8 cellular contexts compared by ENCODE assay signal in the genomic region with DNA sequence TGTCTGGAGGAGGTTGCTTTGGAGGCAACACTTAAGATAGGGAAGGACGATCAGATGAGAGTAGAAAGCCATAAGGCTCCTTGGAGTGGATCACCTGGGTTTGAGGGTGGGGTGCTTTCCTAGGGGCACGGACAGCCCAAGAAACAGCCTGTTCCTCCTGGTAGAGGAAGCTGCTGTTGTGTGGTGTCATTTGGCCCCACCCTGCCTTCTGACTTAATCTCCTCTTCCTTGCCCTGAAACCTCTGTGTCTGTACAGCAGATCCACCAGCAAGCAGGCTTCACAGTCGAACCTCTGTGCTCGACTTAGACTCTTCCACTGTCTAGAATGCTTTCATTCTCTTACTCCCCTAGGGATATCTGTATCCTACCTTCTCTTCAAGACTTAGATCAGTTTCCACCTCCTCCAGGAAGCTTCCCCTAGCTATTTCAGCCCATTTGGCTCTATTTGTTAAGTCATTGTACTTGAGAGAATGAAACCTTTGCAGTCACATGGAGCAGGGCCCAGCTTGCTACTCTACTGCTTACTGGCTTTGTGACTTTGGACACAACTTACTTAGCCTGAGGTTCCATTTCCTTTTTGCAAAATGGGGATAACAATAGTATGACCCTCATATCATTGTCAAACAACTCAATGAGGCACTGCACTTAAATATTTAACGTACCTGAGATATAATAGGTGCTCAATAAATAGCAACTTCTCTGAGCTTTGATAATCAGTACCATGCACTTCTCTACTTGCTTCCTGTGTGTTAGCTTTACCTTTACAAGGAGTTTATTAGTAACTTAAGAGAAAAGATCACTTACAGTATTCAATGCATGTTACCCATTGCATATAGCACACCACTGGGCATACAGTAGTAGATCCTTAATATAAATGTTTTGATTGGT. TPM values are rescaled to one million over a fixed set of nuclear protein-coding genes. Genes with fewer than 3 reads are reported as not detected.
DNase-seq lines count a peak whose midpoint lies in the region; ATAC-seq, FAIRE-seq and TF ChIP-seq lines count a peak whose summit lies in the region.

No MANE protein-coding gene starts in this region.

- FAIRE-seq in frontal cortex (lab: Jason Lieb, UNC): no peak

- WGBS in tibial nerve, 2 donors: 67 to 77% methylated on average over 5 of the region's 5 CpGs

- H3K9me3 ChIP-seq in left ventricle myocardium inferior (replicated peaks): no peaks in the 10 kb centered on the region
- H3K9me3 ChIP-seq in tibial nerve: no peaks in the 10 kb centered on the region

- H3K27me3 ChIP-seq in left ventricle myocardium inferior (ENCODE audit: low read depth): no peaks in the 10 kb centered on the region
- no peaks in the 10 kb centered on the region for H3K27me3 ChIP-seq in tibial nerve

- H3K27ac ChIP-seq in left ventricle myocardium inferior (replicated peaks) (peak overlapping the region; percentile 96), tibial nerve (peak overlapping the region; percentile 87 to 100 (median 90))

- H3K36me3 ChIP-seq in left ventricle myocardium inferior (no peaks in the 10 kb centered on the region), tibial nerve (no peaks in the 10 kb centered on the region)

- H3K4me1 ChIP-seq in left ventricle myocardium inferior (peaks cover 84% of the 10 kb centered on the region), tibial nerve (peaks cover 0 to 23% (median 3%) of the 10 kb centered on the region in 4 donors)

- TF ChIP-seq POLR2A in tibial nerve (IDR thresholded peaks at IDR 0.05): no peak

- ATAC-seq in Right ventricle myocardium inferior: no peak

- H3K4me3 ChIP-seq in left ventricle myocardium inferior (peak overlapping the region; percentile 78), tibial nerve (peak overlapping the region in 1 of 4 donors; percentile 80)

- peak; percentile 54 for DNase-seq in Right ventricle myocardium inferior (ENCODE audit: missing footprints)
- DNase-seq in cardiac septum (ENCODE audit: low spot score): no peak
- DNase-seq in activated T-cell treated with anti-CD3 and anti-CD28 coated beads, Interleukin-2, amount 50 U/mL, for 1 hour: peak; percentile 54
- no peak for DNase-seq in left ventricle myocardium inferior
- peak in 1 of 2 donors; percentile 40 for DNase-seq in tibial nerve (ENCODE audit: low spot score in 2 of 2)
- no peak for DNase-seq in HPDE6-E6E7 (ENCODE audit: extremely low spot score)
- DNase-seq in frontal cortex (ENCODE audit: low spot score in 2 of 2): no peak
- DNase-seq in amniotic stem cell (lab: John Stamatoyannopoulos, UW): no peak

- no peak for TF ChIP-seq CTCF in left ventricle myocardium inferior (IDR thresholded peaks at IDR 0.05; ENCODE audit: borderline replicate concordance)
- no peak for TF ChIP-seq CTCF in tibial nerve (IDR thresholded peaks at IDR 0.05)

- TF ChIP-seq EP300 in tibial nerve (IDR thresholded peaks at IDR 0.05): peak in 1 of 2 donors; percentile 37

- intact Hi-C loops in Right ventricle myocardium inferior (cut with DNase I) (loop anchor here (10.0 kb wide), 1 partner anchor 292 kb away; no protein-coding TSS in a partner anchor), cardiac septum (cut with DNase I) (loop anchor here (5.0 kb wide), 1 partner anchor 295 kb away; no protein-coding TSS in a partner anchor), left ventricle myocardium inferior (cut with micrococcal nuclease) (no loop called here)

RNA-seq across cellular contexts. Expression of gene MXI1, which starts 5.0 kb away (rescaled TPM):
- 69.1 TPM for total RNA-seq in Right ventricle myocardium inferior
- 59.2 TPM for total RNA-seq in cardiac septum
- 60.0 TPM for total RNA-seq in left ventricle myocardium inferior
- 100 to 1,000 TPM; 103 to 131 (median 123) TPM for total RNA-seq in tibial nerve
- total RNA-seq in frontal cortex: 60.3 TPM

Comparison
In these comparisons a context has a peak if more than half of its experiments do, and no peak if none do; other contexts are left out.
1. DNase-seq: peak in Right ventricle myocardium inferior (single experiment) and activated T-cell treated with anti-CD3 and anti-CD28 coated beads, Interleukin-2, amount 50 U/mL, for 1 hour (single experiment); none in cardiac septum (single experiment), left ventricle myocardium inferior (single experiment), HPDE6-E6E7 (single experiment), frontal cortex (0 of 2) and amniotic stem cell (single experiment).